13 cellular contexts compared by ENCODE assay signal in genomic region chr4:56261027-56261426, GRCh38.
A peak's percentile ranks its signal among the peaks of the same experiment; 100 is the strongest.
DNase-seq lines count a peak whose midpoint lies in the region; ATAC-seq and TF ChIP-seq lines count a peak whose summit lies in the region.
"Had no signal": no experiment of that assay in that cellular context is flagged by ENCODE, and none has a peak within 500 bp of the region (broad histone marks: within the 10 kb centered on the region; RNA-seq: fewer than 3 reads in every experiment).

No MANE protein-coding gene starts in this region.

- peaks cover 20% of the 10 kb centered on the region for H3K9me3 Mint-ChIP-seq in activated CD8-positive, alpha-beta T cell treated with anti-CD3 and anti-CD28 coated beads for 36 hours
- H3K9me3 Mint-ChIP-seq in naive thymus-derived CD8-positive, alpha-beta T cell: peaks cover 4 to 22% (median 12%) of the 10 kb centered on the region in 9 donors
- H3K9me3 Mint-ChIP-seq in stimulated activated naive CD8-positive, alpha-beta T cell treated with anti-CD3 and anti-CD28 coated beads, Interleukin-15, amount 100 ng/mL, for 72 hours: peaks cover 14 to 33% of the 10 kb centered on the region in 2 donors

- no peak for TF ChIP-seq EP300 in upper lobe of left lung (IDR thresholded peaks at IDR 0.05)

- no peak overlapping the region for H3K27ac ChIP-seq in upper lobe of right lung
- no peak overlapping the region for H3K27ac ChIP-seq in upper lobe of left lung
- H3K27ac ChIP-seq: A549, cardiac muscle cell, foreskin keratinocyte had no signal

- no peaks in the 10 kb centered on the region for H3K36me3 ChIP-seq in upper lobe of right lung
- H3K36me3 ChIP-seq in upper lobe of left lung: no peaks in the 10 kb centered on the region
- H3K36me3 ChIP-seq: cardiac muscle cell had no signal

- peaks cover 3% of the 10 kb centered on the region for H3K36me3 Mint-ChIP-seq in activated CD8-positive, alpha-beta T cell treated with anti-CD3 and anti-CD28 coated beads for 36 hours (ENCODE audit: low read depth)
- peaks cover 0 to 12% (median 8%) of the 10 kb centered on the region in 3 donors for H3K36me3 Mint-ChIP-seq in naive thymus-derived CD8-positive, alpha-beta T cell

- TF ChIP-seq CTCF in activated CD8-positive, alpha-beta T cell treated with anti-CD3 and anti-CD28 coated beads for 36 hours (IDR thresholded peaks at IDR 0.05): no peak
- TF ChIP-seq CTCF in upper lobe of right lung (IDR thresholded peaks at IDR 0.05): no peak
- TF ChIP-seq CTCF in upper lobe of left lung (IDR thresholded peaks at IDR 0.05): no peak

- peak; percentile 89 for ATAC-seq in activated CD8-positive, alpha-beta T cell treated with anti-CD3 and anti-CD28 coated beads for 36 hours
- ATAC-seq in naive thymus-derived CD8-positive, alpha-beta T cell: peak; percentile 52 to 76
- peak; percentile 96 for ATAC-seq in stimulated activated naive CD8-positive, alpha-beta T cell treated with anti-CD3 and anti-CD28 coated beads, Interleukin-15, amount 100 ng/mL, for 72 hours
- ATAC-seq in upper lobe of right lung (no peak), upper lobe of left lung (ENCODE audit: low FRiP score in 2 of 2) (no peak)
- ATAC-seq: A549, foreskin keratinocyte had no signal

- CTCF ChIA-PET in activated CD8-positive, alpha-beta T cell treated with anti-CD3 and anti-CD28 coated beads for 36 hours (lab: Charles Lee): interaction anchor here (0.6 kb wide), 1 partner anchor 380 kb away, joined by 3 read pairs; no protein-coding TSS in a partner anchor

- intact Hi-C loops in activated CD8-positive, alpha-beta T cell treated with anti-CD3 and anti-CD28 coated beads for 36 hours (cut with micrococcal nuclease): no loop called here
- intact Hi-C loops in upper lobe of right lung (cut with DNase I): no loop called here

- 79 to 85% methylated on average over 6 of the region's 6 CpGs for WGBS in upper lobe of left lung, 2 donors

- no peak overlapping the region for H3K27ac Mint-ChIP-seq in activated CD8-positive, alpha-beta T cell treated with anti-CD3 and anti-CD28 coated beads for 36 hours
- peak overlapping the region in 3 of 10 donors; percentile 12 to 75 (median 56) for H3K27ac Mint-ChIP-seq in naive thymus-derived CD8-positive, alpha-beta T cell
- peak overlapping the region in 1 of 2 donors; percentile 27 for H3K27ac Mint-ChIP-seq in stimulated activated naive CD8-positive, alpha-beta T cell treated with anti-CD3 and anti-CD28 coated beads, Interleukin-15, amount 100 ng/mL, for 72 hours
- H3K27ac Mint-ChIP-seq: IgD-negative memory B cell had no signal

- H3K4me1 ChIP-seq in upper lobe of right lung: no peaks in the 10 kb centered on the region
- H3K4me1 ChIP-seq in upper lobe of left lung: no peaks in the 10 kb centered on the region
- H3K4me1 ChIP-seq: A549, foreskin keratinocyte had no signal

- peaks cover 26% of the 10 kb centered on the region for H3K4me1 Mint-ChIP-seq in activated CD8-positive, alpha-beta T cell treated with anti-CD3 and anti-CD28 coated beads for 36 hours (ENCODE audit: low read depth)
- H3K4me1 Mint-ChIP-seq in naive thymus-derived CD8-positive, alpha-beta T cell: peaks cover 4 to 20% (median 14%) of the 10 kb centered on the region in 4 donors
- peaks cover 35% of the 10 kb centered on the region for H3K4me1 Mint-ChIP-seq in stimulated activated naive CD8-positive, alpha-beta T cell treated with anti-CD3 and anti-CD28 coated beads, Interleukin-15, amount 100 ng/mL, for 72 hours

- H3K27me3 ChIP-seq in upper lobe of right lung (no peaks in the 10 kb centered on the region), upper lobe of left lung (no peaks in the 10 kb centered on the region)
- H3K27me3 ChIP-seq: cardiac muscle cell had no signal

- peak; percentile 1 for DNase-seq in activated T-cell treated with anti-CD3 and anti-CD28 coated beads for 1 hour (ENCODE audit: low read depth)
- no peak for DNase-seq in activated T-cell treated with anti-CD3 and anti-CD28 coated beads, Interleukin-2, amount 50 U/mL, for 1 hour
- peak; percentile 79 for DNase-seq in activated CD8-positive, alpha-beta T cell treated with anti-CD3 and anti-CD28 coated beads for 36 hours
- DNase-seq in naive thymus-derived CD8-positive, alpha-beta T cell: peak in 5 of 10 donors; percentile 9 to 56 (median 21)
- DNase-seq in stimulated activated naive CD8-positive, alpha-beta T cell treated with anti-CD3 and anti-CD28 coated beads, Interleukin-15, amount 100 ng/mL, for 72 hours: peak; percentile 61 to 72
- DNase-seq in HPDE6-E6E7 (ENCODE audit: extremely low spot score): no peak
- DNase-seq in upper lobe of right lung: no peak
- no peak for DNase-seq in upper lobe of left lung
- DNase-seq: foreskin keratinocyte, GOT3 had no signal

- H3K4me3 ChIP-seq in upper lobe of right lung (no peak overlapping the region), upper lobe of left lung (no peak overlapping the region)
- H3K4me3 ChIP-seq: A549, cardiac muscle cell had no signal

- H3K4me3 Mint-ChIP-seq in activated CD8-positive, alpha-beta T cell treated with anti-CD3 and anti-CD28 coated beads for 36 hours: no peak overlapping the region
- H3K4me3 Mint-ChIP-seq in naive thymus-derived CD8-positive, alpha-beta T cell: peak overlapping the region in 3 of 10 donors; percentile 20 to 45 (median 24)
- no peak overlapping the region for H3K4me3 Mint-ChIP-seq in stimulated activated naive CD8-positive, alpha-beta T cell treated with anti-CD3 and anti-CD28 coated beads, Interleukin-15, amount 100 ng/mL, for 72 hours
- H3K4me3 Mint-ChIP-seq: IgD-negative memory B cell had no signal

- TF ChIP-seq POLR2A in upper lobe of left lung (IDR thresholded peaks at IDR 0.05): no peak

- POLR2A ChIA-PET in activated CD8-positive, alpha-beta T cell treated with anti-CD3 and anti-CD28 coated beads for 36 hours (lab: Charles Lee): interaction anchor here (0.6 kb wide), 1 partner anchor 388 kb away, joined by 3 read pairs; no protein-coding TSS in a partner anchor
- POLR2A ChIA-PET in naive thymus-derived CD8-positive, alpha-beta T cell (lab: Charles Lee): no interaction called here

- peaks cover 29% of the 10 kb centered on the region for H3K27me3 Mint-ChIP-seq in activated CD8-positive, alpha-beta T cell treated with anti-CD3 and anti-CD28 coated beads for 36 hours
- H3K27me3 Mint-ChIP-seq in naive thymus-derived CD8-positive, alpha-beta T cell: peaks cover 0 to 14% (median 0%) of the 10 kb centered on the region in 5 donors
- H3K27me3 Mint-ChIP-seq in stimulated activated naive CD8-positive, alpha-beta T cell treated with anti-CD3 and anti-CD28 coated beads, Interleukin-15, amount 100 ng/mL, for 72 hours: peaks cover 62% of the 10 kb centered on the region
- H3K27me3 Mint-ChIP-seq: IgD-negative memory B cell had no signal

- H3K9me3 ChIP-seq in upper lobe of right lung: no peaks in the 10 kb centered on the region
- no peaks in the 10 kb centered on the region for H3K9me3 ChIP-seq in upper lobe of left lung
- H3K9me3 ChIP-seq: A549 had no signal

Comparison
In these comparisons a context has a peak if more than half of its experiments do, and no peak if none do; other contexts are left out.
1. DNase-seq: peak in activated T-cell treated with anti-CD3 and anti-CD28 coated beads for 1 hour (single experiment), activated CD8-positive, alpha-beta T cell treated with anti-CD3 and anti-CD28 coated beads for 36 hours (single experiment) and stimulated activated naive CD8-positive, alpha-beta T cell treated with anti-CD3 and anti-CD28 coated beads, Interleukin-15, amount 100 ng/mL, for 72 hours (2 of 2); none in activated T-cell treated with anti-CD3 and anti-CD28 coated beads, Interleukin-2, amount 50 U/mL, for 1 hour (single experiment), HPDE6-E6E7 (single experiment), upper lobe of right lung (single experiment) and upper lobe of left lung (0 of 2).
2. ATAC-seq: peak in activated CD8-positive, alpha-beta T cell treated with anti-CD3 and anti-CD28 coated beads for 36 hours (single experiment), naive thymus-derived CD8-positive, alpha-beta T cell (2 of 2) and stimulated activated naive CD8-positive, alpha-beta T cell treated with anti-CD3 and anti-CD28 coated beads, Interleukin-15, amount 100 ng/mL, for 72 hours (single experiment); none in upper lobe of right lung (single experiment) and upper lobe of left lung (0 of 2).